In genomic region chr1:77889671-77890070, GRCh38 we compare ENCODE assay signal across 8 cellular contexts. TPM values are rescaled to one million over a fixed set of nuclear protein-coding genes. Genes with fewer than 3 reads are reported as not detected.
DNase-seq lines count a peak whose midpoint lies in the region; ATAC-seq and TF ChIP-seq lines count a peak whose summit lies in the region.
"Had no signal": no experiment of that assay in that cellular context is flagged by ENCODE, and none has a peak within 500 bp of the region (broad histone marks: within the 10 kb centered on the region; RNA-seq: fewer than 3 reads in every experiment).

No MANE protein-coding gene starts in this region.

- peak; percentile 76 for DNase-seq in HT1080 (ENCODE audit: low read depth)
- DNase-seq in MCF 10A (ENCODE audit: unreplicated experiment) = peak; percentile 52
- no peak for DNase-seq in kidney epithelial cell (ENCODE audit: low read depth)
- DNase-seq in tibial artery = no peak
- no peak for DNase-seq in KBM-7

- H3K4me3 ChIP-seq in kidney epithelial cell (ENCODE audit: low read depth, low read length) = peak overlapping the region; percentile 94
- peak overlapping the region; percentile 96 to 97 for H3K4me3 ChIP-seq in tibial artery

- BruUV-seq in MCF 10A (replicated peaks; lab: Mats Ljungman, UMichigan) = TSS peak; percentile 30

- CTCF ChIA-PET in MCF 10A (lab: Yijun Ruan, JAX) = no interaction called here

- intact Hi-C loops in MCF 10A (cut with micrococcal nuclease) (loop anchor here (5.0 to 10.0 kb wide), 2 partner anchors 55 to 132 kb away; partner anchors contain the start of gene USP33), tibial artery (cut with DNase I; ENCODE audit: low total_unique reads) (loop anchor here (10.0 kb wide), 1 partner anchor 55 kb away; no protein-coding TSS in a partner anchor)

- TF ChIP-seq CTCF in MCF 10A (IDR thresholded peaks at IDR 0.05; ENCODE audit: unreplicated experiment) = no peak
- TF ChIP-seq CTCF in kidney epithelial cell (IDR thresholded peaks at IDR 0.05; ENCODE audit: insufficient read depth, low read length, poor library complexity, severe bottlenecking) = no peak
- no peak for TF ChIP-seq CTCF in tibial artery (IDR thresholded peaks at IDR 0.05)

- peaks cover 0 to 75% (median 9%) of the 10 kb centered on the region in 4 donors for H3K4me1 ChIP-seq in tibial artery

- peak overlapping the region; percentile 6 for H3K27ac Mint-ChIP-seq in MCF 10A (ENCODE audit: low read depth, unreplicated experiment)
- H3K27ac Mint-ChIP-seq: memory B cell had no signal

- peaks cover 13% of the 10 kb centered on the region for H3K36me3 Mint-ChIP-seq in MCF 10A (ENCODE audit: insufficient read depth, unreplicated experiment)

- peaks cover 6% of the 10 kb centered on the region for H3K4me1 Mint-ChIP-seq in MCF 10A (ENCODE audit: insufficient read depth, unreplicated experiment)

- no peaks in the 10 kb centered on the region for H3K27me3 Mint-ChIP-seq in MCF 10A (ENCODE audit: insufficient read depth, unreplicated experiment)

- H3K27ac ChIP-seq in tibial artery = peak overlapping the region; percentile 97 to 98

- peak overlapping the region; percentile 78 for H3K4me3 Mint-ChIP-seq in MCF 10A (ENCODE audit: unreplicated experiment)

- no peak for ATAC-seq in HG03159 (IDR thresholded peaks at IDR 0.05; ENCODE audit: unreplicated experiment)
- ATAC-seq in HG02938 (IDR thresholded peaks at IDR 0.05; ENCODE audit: unreplicated experiment) = no peak

- H3K9me3 Mint-ChIP-seq in MCF 10A (ENCODE audit: unreplicated experiment) = no peaks in the 10 kb centered on the region

- POLR2A ChIA-PET in MCF 10A (lab: Yijun Ruan, JAX) = interaction anchor here (0.6 to 3.0 kb wide), 6 partner anchors 10 to 1815 kb away, joined by 3 to 15 read pairs (median 7); partner anchors contain the start of gene ZZZ3

- in situ Hi-C loops in KBM-7 (cut with MboI; ENCODE audit: low pct_unique_long_range_greater_than_20kb, low sequenced_read_pairs) = no loop called here

- no peaks in the 10 kb centered on the region for H3K9me3 ChIP-seq in tibial artery

- no peaks in the 10 kb centered on the region for H3K36me3 ChIP-seq in kidney epithelial cell (ENCODE audit: control insufficient read depth, insufficient read depth, low read length)
- peaks cover 7 to 21% (median 19%) of the 10 kb centered on the region in 3 donors for H3K36me3 ChIP-seq in tibial artery

- H3K27me3 ChIP-seq in kidney epithelial cell (ENCODE audit: control insufficient read depth, insufficient read depth, low read length) (no peaks in the 10 kb centered on the region), tibial artery (no peaks in the 10 kb centered on the region)

RNA-seq across cellular contexts. Expression of gene NEXN, which starts 1.2 kb away (rescaled TPM):
- 2.6 and 4.2 TPM in 2 replicates for total RNA-seq in HT1080 (2014; rRNA removed; shearing (Covaris generic))
- 1.7 and 2.8 TPM in 2 replicates for polyA plus RNA-seq in HT1080 (2015; cell fraction: cytosol; rRNA removed)
- polyA plus RNA-seq in HT1080 (2015; cell fraction: nucleus; rRNA removed) = 4.3 and 5.1 TPM in 2 replicates
- total RNA-seq in MCF 10A (2022) (1.6 and 1.8 TPM in 2 replicates), kidney epithelial cell (4.6 and 6.6 TPM in 2 replicates)

Comparison
In these comparisons a context has a peak if more than half of its experiments do, and no peak if none do; other contexts are left out.
1. DNase-seq: peak in HT1080 (single experiment) and MCF 10A (single experiment); none in kidney epithelial cell (single experiment), tibial artery (0 of 2) and KBM-7 (single experiment).